Comparison of ENCODE assay signal across 7 cellular contexts in genomic region chr17:77445908-77446535, GRCh38.
A peak's percentile ranks its signal among the peaks of the same experiment; 100 is the strongest.
DNase-seq lines count a peak whose midpoint lies in the region; ATAC-seq, FAIRE-seq and TF ChIP-seq lines count a peak whose summit lies in the region.

No MANE protein-coding gene starts in this region.

- BruUV-seq in Panc1 (replicated peaks; lab: Mats Ljungman, UMichigan) = no TSS peak

- 68 to 77% methylated on average over 14 of the region's 14 CpGs for WGBS in pancreas, 2 donors
- WGBS in lower leg skin, 2 donors = 68% methylated on average over 14 of the region's 14 CpGs

- TF ChIP-seq POLR2A in lower leg skin (IDR thresholded peaks at IDR 0.05) = no peak

- H3K4me1 ChIP-seq in Panc1 (ENCODE audit: control insufficient read depth, insufficient read depth, low read length) (peaks cover 74% of the 10 kb centered on the region), pancreas (peaks cover 0 to 8% (median under 1%) of the 10 kb centered on the region in 3 donors)

- H3K9me3 ChIP-seq in Panc1 (ENCODE audit: control insufficient read depth, insufficient read depth, low read depth, low read length) = no peaks in the 10 kb centered on the region
- H3K9me3 ChIP-seq in pancreas = no peaks in the 10 kb centered on the region

- H3K36me3 ChIP-seq in Panc1 (ENCODE audit: control insufficient read depth, insufficient read depth, low read length) (no peaks in the 10 kb centered on the region), pancreas (no peaks in the 10 kb centered on the region)

- H3K27me3 ChIP-seq in Panc1 (ENCODE audit: control insufficient read depth, insufficient read depth, low read length) (no peaks in the 10 kb centered on the region), dorsolateral prefrontal cortex (no peaks in the 10 kb centered on the region), pancreas (no peaks in the 10 kb centered on the region)

- in situ Hi-C loops in Panc1 (cut with HindIII; ENCODE audit: low pct_unique_long_range_greater_than_20kb, low sequenced_read_pairs) = no loop called here

- CTCF ChIA-PET in Panc1 (lab: Charles Lee) = no interaction called here

- TF ChIP-seq CTCF in Panc1 (IDR thresholded peaks at IDR 0.05) (no peak), dorsolateral prefrontal cortex (IDR thresholded peaks at IDR 0.05 in 54 of 56, conservative IDR thresholded peaks at IDR 0.05 in 2 of 56; ENCODE audit: low read depth in 1 of 56, partially characterized antibody in 56 of 56) (no peak), pancreas (IDR thresholded peaks at IDR 0.05) (no peak), lower leg skin (IDR thresholded peaks at IDR 0.05) (no peak)

- peak; percentile 16 for ATAC-seq in GM21786 (IDR thresholded peaks at IDR 0.05; ENCODE audit: unreplicated experiment)
- no peak for ATAC-seq in Panc1
- peak in 3 of 4 donors; percentile 47 to 70 (median 58) for ATAC-seq in pancreas
- no peak for ATAC-seq in GM21381 (IDR thresholded peaks at IDR 0.05; ENCODE audit: unreplicated experiment)

- FAIRE-seq in pancreas (lab: Jason Lieb, UNC) = no peak

- POLR2A ChIA-PET in Panc1 (lab: Charles Lee) = no interaction called here

- DNase-seq in Panc1 (ENCODE audit: low read depth, low spot score) = no peak
- DNase-seq in dorsolateral prefrontal cortex = no peak
- no peak for DNase-seq in pancreas
- DNase-seq in lower leg skin (ENCODE audit: low spot score in 2 of 2) = no peak
- DNase-seq in SIG-M5 treated with dmso at 0.1 percent for 504 hours (lab: John Stamatoyannopoulos, UW; ENCODE audit: unreplicated experiment) = no peak

- H3K27ac ChIP-seq in Panc1 (ENCODE audit: low read length) (peak overlapping the region; percentile 49), dorsolateral prefrontal cortex (peak overlapping the region in 52 of 59 donors; percentile 1 to 98 (median 65)), pancreas (peak overlapping the region in 3 of 4 donors; percentile 51 to 71 (median 63))

- intact Hi-C loops in Panc1 (cut with micrococcal nuclease; ENCODE audit: unreplicated experiment) (no loop called here), dorsolateral prefrontal cortex (cut with DNase I) (no loop called here), pancreas (cut with DNase I) (no loop called here), lower leg skin (cut with DNase I; ENCODE audit: low total_unique reads) (no loop called here)

- H3K4me3 ChIP-seq in Panc1 (ENCODE audit: low read depth in 2 of 2, low read length in 2 of 2) (no peak overlapping the region), dorsolateral prefrontal cortex (peak overlapping the region in 1 of 59 donors; percentile 3), pancreas (no peak overlapping the region), lower leg skin (ENCODE audit: low read depth, poor library complexity, severe bottlenecking) (no peak overlapping the region)

Comparison
In these comparisons a context has a peak if more than half of its experiments do, and no peak if none do; other contexts are left out.
1. ATAC-seq: peak in GM21786 (single experiment) and pancreas (3 of 4); none in Panc1 (single experiment) and GM21381 (single experiment).
2. Peak in every context shown above with its lines, with median percentiles within 50 percentile points of each other: H3K27ac ChIP-seq.